21 cellular contexts compared by ENCODE assay signal in genomic region chr9:95037789-95038521, GRCh38.
A peak's percentile ranks its signal among the peaks of the same experiment; 100 is the strongest.
DNase-seq lines count a peak whose midpoint lies in the region; ATAC-seq and TF ChIP-seq lines count a peak whose summit lies in the region.
"Had no signal": no experiment of that assay in that cellular context is flagged by ENCODE, and none has a peak within 500 bp of the region (broad histone marks: within the 10 kb centered on the region; RNA-seq: fewer than 3 reads in every experiment).

No MANE protein-coding gene starts in this region.

- H3K27me3 Mint-ChIP-seq in chondrocyte (ENCODE audit: low read depth), result no peaks in the 10 kb centered on the region
- H3K27me3 Mint-ChIP-seq: activated CD8-positive, alpha-beta memory T cell treated with anti-CD3 and anti-CD28 coated beads, Interleukin-2, amount 10 ng/mL, durations not matched to agents 7 days and 5 days; B cell had no signal

- H3F3A ChIP-seq in MM.1S (ENCODE audit: insufficient read depth, low read length), result no peaks in the 10 kb centered on the region; the same call in none of the 2 replicates
- peaks cover 15% of the 10 kb centered on the region for H3F3A ChIP-seq in smooth muscle cell (ENCODE audit: low read depth)

- ATAC-seq in mucosa of descending colon, result peak; percentile 58
- ATAC-seq in GM18511 (IDR thresholded peaks at IDR 0.05; ENCODE audit: unreplicated experiment), result no peak
- ATAC-seq in GM19463 (IDR thresholded peaks at IDR 0.05; ENCODE audit: unreplicated experiment), result no peak
- ATAC-seq: activated CD8-positive, alpha-beta memory T cell treated with anti-CD3 and anti-CD28 coated beads, Interleukin-2, amount 10 ng/mL, durations not matched to agents 7 days and 5 days; left lung had no signal

- no peaks in the 10 kb centered on the region for H3K27me3 ChIP-seq in MM.1S (replicated peaks; ENCODE audit: insufficient read depth, low read length)
- H3K27me3 ChIP-seq in smooth muscle cell (ENCODE audit: low read depth), result no peaks in the 10 kb centered on the region
- H3K27me3 ChIP-seq: breast epithelium, left lung, MG63, thyroid gland had no signal

- H3K4me3 ChIP-seq in MM.1S (ENCODE audit: low read length), result no peak overlapping the region
- H3K4me3 ChIP-seq in mucosa of descending colon, result no peak overlapping the region
- no peak overlapping the region for H3K4me3 ChIP-seq in smooth muscle cell
- H3K4me3 ChIP-seq: breast epithelium, left lung, MG63, SK-N-MC, thyroid gland had no signal

- H2AFZ ChIP-seq in MM.1S (ENCODE audit: low read length) (no peak overlapping the region), smooth muscle cell (ENCODE audit: low read depth) (no peak overlapping the region)

- H3K9me3 ChIP-seq in MM.1S (replicated peaks; ENCODE audit: insufficient read depth, low read length) (no peaks in the 10 kb centered on the region), mucosa of descending colon (no peaks in the 10 kb centered on the region), smooth muscle cell (replicated peaks; ENCODE audit: low read depth) (no peaks in the 10 kb centered on the region)
- H3K9me3 ChIP-seq: breast epithelium, left lung, MG63, thyroid gland had no signal

- peaks cover 22% of the 10 kb centered on the region for H3K36me3 Mint-ChIP-seq in chondrocyte (ENCODE audit: low read depth)
- H3K36me3 Mint-ChIP-seq: activated CD8-positive, alpha-beta memory T cell treated with anti-CD3 and anti-CD28 coated beads, Interleukin-2, amount 10 ng/mL, durations not matched to agents 7 days and 5 days had no signal

- H3K4me1 Mint-ChIP-seq in chondrocyte (ENCODE audit: low read depth), result peaks cover 62% of the 10 kb centered on the region
- H3K4me1 Mint-ChIP-seq: activated CD8-positive, alpha-beta memory T cell treated with anti-CD3 and anti-CD28 coated beads, Interleukin-2, amount 10 ng/mL, durations not matched to agents 7 days and 5 days had no signal

- no peaks in the 10 kb centered on the region for H3K36me3 ChIP-seq in MM.1S (replicated peaks; ENCODE audit: insufficient read depth, low read length)
- H3K36me3 ChIP-seq in mucosa of descending colon (ENCODE audit: low read depth), result no peaks in the 10 kb centered on the region
- H3K36me3 ChIP-seq in smooth muscle cell (ENCODE audit: low read depth), result no peaks in the 10 kb centered on the region
- H3K36me3 ChIP-seq: breast epithelium, left lung, thyroid gland had no signal

- no peaks in the 10 kb centered on the region for H3K9me3 Mint-ChIP-seq in chondrocyte (ENCODE audit: low read depth)
- H3K9me3 Mint-ChIP-seq: endodermal cell, neural crest cell had no signal

- H3K4me1 ChIP-seq in MM.1S (ENCODE audit: low read length) (peaks cover 18% of the 10 kb centered on the region), mucosa of descending colon (ENCODE audit: low read depth) (peaks cover 46% of the 10 kb centered on the region), smooth muscle cell (ENCODE audit: low read depth) (no peaks in the 10 kb centered on the region)
- H3K4me1 ChIP-seq: breast epithelium had no signal

- no peak overlapping the region for H3K4me3 Mint-ChIP-seq in chondrocyte (ENCODE audit: unreplicated experiment)
- H3K4me3 Mint-ChIP-seq: activated CD8-positive, alpha-beta memory T cell treated with anti-CD3 and anti-CD28 coated beads, Interleukin-2, amount 10 ng/mL, durations not matched to agents 7 days and 5 days; B cell; endodermal cell; neural crest cell had no signal

- peak overlapping the region; percentile 69 for H3K27ac Mint-ChIP-seq in chondrocyte (ENCODE audit: unreplicated experiment)
- H3K27ac Mint-ChIP-seq: activated CD8-positive, alpha-beta memory T cell treated with anti-CD3 and anti-CD28 coated beads, Interleukin-2, amount 10 ng/mL, durations not matched to agents 7 days and 5 days; B cell; endodermal cell had no signal

- WGBS in smooth muscle cell (ENCODE audit: low lambda C conversion rate), result 82% methylated on average over 7 of the region's 7 CpGs

- TF ChIP-seq CTCF in MM.1S (IDR thresholded peaks at IDR 0.05; ENCODE audit: low read length), result no peak
- TF ChIP-seq CTCF in chondrocyte (IDR thresholded peaks at IDR 0.05), result no peak
- TF ChIP-seq CTCF in mucosa of descending colon (IDR thresholded peaks at IDR 0.05), result no peak
- TF ChIP-seq CTCF in smooth muscle cell (IDR thresholded peaks at IDR 0.05; ENCODE audit: borderline replicate concordance, insufficient read depth, poor library complexity, severe bottlenecking), result no peak

- DNase-seq in MM.1S (no peak), chondrocyte (ENCODE audit: low spot score) (no peak), mucosa of descending colon (no peak), smooth muscle cell (lab: John Stamatoyannopoulos, UW; ENCODE audit: unreplicated experiment) (no peak), dermis blood vessel endothelial cell (no peak), NCI-H2171 (lab: John Stamatoyannopoulos, UW) (no peak)
- DNase-seq: activated CD8-positive, alpha-beta memory T cell treated with anti-CD3 and anti-CD28 coated beads, Interleukin-2, amount 10 ng/mL, durations not matched to agents 7 days and 5 days; activated naive CD4-positive, alpha-beta T cell treated with Interleukin-2 at 50 U/mL for 16 hours; endodermal cell; head of caudate nucleus; left lung; MG63; stimulated activated CD4-positive, alpha-beta T cell treated with anti-CD3 and anti-CD28 coated beads, Interleukin-15, amount 100 ng/mL, for 24 hours; thyroid gland had no signal

- H3K4me2 ChIP-seq in MM.1S (ENCODE audit: low read depth, low read length) (peak overlapping the region; percentile 14; the same call in 1 of the 2 replicates), smooth muscle cell (peak overlapping the region; percentile 53)

- peaks cover 5% of the 10 kb centered on the region; the same call in 1 of the 2 replicates for H3K79me2 ChIP-seq in MM.1S (ENCODE audit: low read length)
- peaks cover 98% of the 10 kb centered on the region for H3K79me2 ChIP-seq in smooth muscle cell (ENCODE audit: low read depth)

- intact Hi-C loops in mucosa of descending colon (cut with DNase I, micrococcal nuclease), result no loop called here

- H3K9ac ChIP-seq in MM.1S (ENCODE audit: low read length) (peak overlapping the region; percentile 26; the same call in 1 of the 2 replicates), smooth muscle cell (ENCODE audit: low read depth) (peak overlapping the region; percentile 73)

- H3K9me2 ChIP-seq in MM.1S (replicated peaks; ENCODE audit: insufficient read depth, low read length), result no peaks in the 10 kb centered on the region

- H3K27ac ChIP-seq in MM.1S (ENCODE audit: low read length) (peak overlapping the region; percentile 73; the same call in 1 of the 2 replicates), smooth muscle cell (ENCODE audit: low read depth) (peak overlapping the region; percentile 91)
- H3K27ac ChIP-seq: breast epithelium, SK-N-MC, thyroid gland, VCaP had no signal

- H4K20me1 ChIP-seq in MM.1S (ENCODE audit: insufficient read depth, low read length), result no peaks in the 10 kb centered on the region
- H4K20me1 ChIP-seq in smooth muscle cell (ENCODE audit: low read depth), result peaks cover 82% of the 10 kb centered on the region
